In genomic region chr21:22083899-22084298, GRCh38 we compare ENCODE assay signal across 20 cellular contexts.
A peak's percentile ranks its signal among the peaks of the same experiment; 100 is the strongest.
DNase-seq lines count a peak whose midpoint lies in the region; ATAC-seq, FAIRE-seq and TF ChIP-seq lines count a peak whose summit lies in the region.
"Had no signal": no experiment of that assay in that cellular context is flagged by ENCODE, and none has a peak within 500 bp of the region (broad histone marks: within the 10 kb centered on the region; RNA-seq: fewer than 3 reads in every experiment).

No MANE protein-coding gene starts in this region.

- DNase-seq in MV-4-11 (lab: John Stamatoyannopoulos, UW) (peak; percentile 39), GM12891 (ENCODE audit: insufficient read length, low spot score) (no peak), RCC 7860 (ENCODE audit: low spot score) (no peak), head of caudate nucleus (no peak), DMS114 treated with DMSO at 0.1 percent for 48 hours (lab: John Stamatoyannopoulos, UW; ENCODE audit: unreplicated experiment) (no peak)
- DNase-seq: 8988T; AML-193; Caco-2; CD8-positive, alpha-beta memory T cell; DMS79 had no signal

- no peaks in the 10 kb centered on the region for H3K79me2 ChIP-seq in OCI-LY1 (ENCODE audit: insufficient read depth, low read length)

- no peaks in the 10 kb centered on the region for H3K27me3 ChIP-seq in OCI-LY1 (ENCODE audit: insufficient read depth, low read length)
- H3K27me3 ChIP-seq: BLaER1 had no signal

- H4K20me1 ChIP-seq in OCI-LY1 (ENCODE audit: insufficient read depth, low read length) = no peaks in the 10 kb centered on the region
- H4K20me1 ChIP-seq: BLaER1 had no signal

- no peaks in the 10 kb centered on the region for H3F3A ChIP-seq in OCI-LY1 (ENCODE audit: insufficient read depth, low read length)

- H3K27ac ChIP-seq in OCI-LY1 (ENCODE audit: low read depth, low read length, poor library complexity, severe bottlenecking) = no peak overlapping the region
- H3K27ac ChIP-seq: BLaER1 had no signal

- no peak overlapping the region for H3K9ac ChIP-seq in OCI-LY1 (ENCODE audit: low read length)
- H3K9ac ChIP-seq: BLaER1 had no signal

- intact Hi-C loops in head of caudate nucleus (cut with DNase I) = no loop called here

- no peaks in the 10 kb centered on the region; the same call in 1 of the 2 replicates for H3K36me3 ChIP-seq in OCI-LY1 (ENCODE audit: insufficient read depth, low read length)
- H3K36me3 ChIP-seq: BLaER1, HAP-1 had no signal

- H3K9me3 ChIP-seq in OCI-LY1 (ENCODE audit: low read length) = peaks cover 13% of the 10 kb centered on the region; the same call in 1 of the 2 replicates
- H3K9me3 ChIP-seq: Caco-2, HAP-1 had no signal

- H3K4me3 ChIP-seq in OCI-LY1 (ENCODE audit: low read depth, low read length, poor library complexity, severe bottlenecking) = peak overlapping the region; percentile 19
- H3K4me3 ChIP-seq: BLaER1, GM12878, HAP-1 had no signal

- H3K4me1 ChIP-seq in OCI-LY1 (ENCODE audit: insufficient read depth, low read length, severe bottlenecking) = peaks cover 10% of the 10 kb centered on the region
- H3K4me1 ChIP-seq: BLaER1, Caco-2, HAP-1 had no signal

- H2AFZ ChIP-seq in OCI-LY1 (ENCODE audit: low read length) = peak overlapping the region; percentile 81

- H3K4me2 ChIP-seq in OCI-LY1 (ENCODE audit: low read length) = no peak overlapping the region
- H3K4me2 ChIP-seq: BLaER1 had no signal

- ATAC-seq in GM18508 (IDR thresholded peaks at IDR 0.05; ENCODE audit: insufficient read depth, unreplicated experiment) (peak; percentile 47), HG02759 (IDR thresholded peaks at IDR 0.05; ENCODE audit: unreplicated experiment) (peak; percentile 60)
- ATAC-seq: GM12878, HepG2 had no signal

- no peaks in the 10 kb centered on the region for H3K9me2 ChIP-seq in OCI-LY1 (ENCODE audit: low read depth, low read length)

- TF ChIP-seq CTCF in OCI-LY1 (IDR thresholded peaks at IDR 0.05; ENCODE audit: low read length) = no peak

- FAIRE-seq in GM12891 (lab: Jason Lieb, UNC) (no peak), RCC 7860 (lab: Jason Lieb, UNC) (no peak)
- FAIRE-seq: GM12878, GM19239, H1, HepG2, HTR-8/SVneo had no signal

- no peak for TF ChIP-seq POLR2A in GM12891 (IDR thresholded peaks at IDR 0.05; ENCODE audit: low read depth, low read length)

TF ChIP-seq in GM12891, 5 proteins besides CTCF, POLR2A, EP300 and RAD21:
- TF ChIP-seq TAF1 (IDR thresholded peaks at IDR 0.05; ENCODE audit: low read depth, low read length) = no peak
- TF ChIP-seq PAX5 (IDR thresholded peaks at IDR 0.05; ENCODE audit: insufficient read depth, low read length, severe bottlenecking) = no peak
- no peak for TF ChIP-seq SPI1 (IDR thresholded peaks at IDR 0.05; ENCODE audit: low read depth, low read length)
- TF ChIP-seq POU2F2 (IDR thresholded peaks at IDR 0.05; ENCODE audit: low read depth, low read length) = no peak
- TF ChIP-seq POLR2AphosphoS5 (IDR thresholded peaks at IDR 0.05; ENCODE audit: low read depth, low read length) = no peak
